Comparison of ENCODE assay signal across 9 cellular contexts in genomic region chr12:12333407-12333831, GRCh38. TPM values are rescaled to one million over a fixed set of nuclear protein-coding genes. Genes with fewer than 3 reads are reported as not detected.
DNase-seq lines count a peak whose midpoint lies in the region; ATAC-seq lines count a peak whose summit lies in the region.
"Had no signal": no experiment of that assay in that cellular context is flagged by ENCODE, and none has a peak within 500 bp of the region (broad histone marks: within the 10 kb centered on the region; RNA-seq: fewer than 3 reads in every experiment).

No MANE protein-coding gene starts in this region.

- DNase-seq in H4 (ENCODE audit: low spot score) (peak; percentile 54), NCI-H69 (lab: John Stamatoyannopoulos, UW) (peak; percentile 84), epithelial cell of prostate (ENCODE audit: low read depth, low spot score) (peak; percentile 44), sciatic nerve (ENCODE audit: low spot score) (no peak), cerebellum (ENCODE audit: low spot score) (no peak)
- no peak for DNase-seq in activated effector memory CD4-positive, alpha-beta T cell treated with anti-CD3 and anti-CD28 coated beads, Interleukin-2, amount 50 U/mL, for 16 hours

- ATAC-seq in sciatic nerve (peak; percentile 50), HG03439 (IDR thresholded peaks at IDR 0.05; ENCODE audit: unreplicated experiment) (no peak), GM18873 (IDR thresholded peaks at IDR 0.05; ENCODE audit: low FRiP score, unreplicated experiment) (no peak)

- H3K27ac ChIP-seq in epithelial cell of prostate = peak overlapping the region; percentile 71
- H3K27ac ChIP-seq: suprapubic skin had no signal

- intact Hi-C loops in sciatic nerve (cut with DNase I) = no loop called here

RNA-seq across cellular contexts. Expression of gene MANSC1, which starts 16.6 kb away (rescaled TPM):
- 0.39 and 0.52 TPM in 2 replicates for total RNA-seq in H4 (2014; rRNA removed; shearing (Covaris generic))
- total RNA-seq in sciatic nerve = 19.8 TPM
- total RNA-seq in cerebellum = 2.4 TPM

RNA-seq across cellular contexts. Expression of gene BORCS5, which starts 23.5 kb away (rescaled TPM):
- 8.1 and 9.8 TPM in 2 replicates for total RNA-seq in H4 (2014; rRNA removed; shearing (Covaris generic))
- total RNA-seq in sciatic nerve (35.8 TPM), cerebellum (25.7 TPM)

Comparison
In these comparisons a context has a peak if more than half of its experiments do, and no peak if none do; other contexts are left out.
1. DNase-seq: peak in H4 (single experiment), NCI-H69 (single experiment) and epithelial cell of prostate (single experiment); none in sciatic nerve (single experiment), activated effector memory CD4-positive, alpha-beta T cell treated with anti-CD3 and anti-CD28 coated beads, Interleukin-2, amount 50 U/mL, for 16 hours (single experiment) and cerebellum (single experiment).